8 cellular contexts compared by ENCODE assay signal in the genomic region with DNA sequence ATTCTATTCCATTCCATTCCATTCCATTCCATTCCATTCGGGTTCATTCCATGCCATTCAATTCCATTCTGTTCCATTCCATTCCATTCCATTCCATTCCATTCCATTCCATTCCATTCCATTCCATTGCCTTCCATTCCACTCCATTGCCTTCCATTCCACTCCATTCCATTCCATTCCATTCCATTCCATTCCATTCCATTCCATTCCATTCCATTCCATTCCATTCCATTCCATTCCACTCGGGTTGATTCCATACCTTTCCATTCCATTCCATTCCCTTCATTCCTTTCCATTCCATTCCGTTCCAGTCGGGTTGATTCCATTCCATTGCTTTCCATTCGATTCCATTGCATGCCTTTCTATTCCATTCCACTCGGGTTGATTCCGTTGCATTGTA.
DNase-seq lines count a peak whose midpoint lies in the region; ATAC-seq and TF ChIP-seq lines count a peak whose summit lies in the region.
"Not testable (repeated sequence)": the region's sequence is repeated elsewhere in the genome, so short reads cannot be mapped to it uniquely, and the experiment has no call there.

No MANE protein-coding gene starts in this region.

- H3K27me3 Mint-ChIP-seq in T-helper 17 cell: not testable (repeated sequence)

- WGBS in gastroesophageal sphincter (ENCODE audit: low coverage in 1 of 2), 2 donors: 52 to 55% methylated on average over 6 to 7 of the region's 7 CpGs
- WGBS in liver: 50% methylated on average over 7 of the region's 7 CpGs

- H3K36me3 Mint-ChIP-seq in T-helper 17 cell (ENCODE audit: low read depth): not testable (repeated sequence)

- H3K4me1 ChIP-seq in gastroesophageal sphincter; liver (ENCODE audit: control insufficient read depth in 4 of 4, insufficient read depth in 4 of 4, low read length in 3 of 4); upper lobe of right lung: not testable (repeated sequence)

- ATAC-seq in GM18517 (IDR thresholded peaks at IDR 0.05; ENCODE audit: unreplicated experiment): peak; percentile 33
- peak; percentile 34 for ATAC-seq in GM21717 (IDR thresholded peaks at IDR 0.05; ENCODE audit: unreplicated experiment)
- ATAC-seq in HG03196 (IDR thresholded peaks at IDR 0.05; ENCODE audit: unreplicated experiment): peak; percentile 32
- peak; percentile 24 for ATAC-seq in T-helper 17 cell
- ATAC-seq in gastroesophageal sphincter: peak; percentile 52
- ATAC-seq in omental fat pad (ENCODE audit: low FRiP score): peak; percentile 58
- ATAC-seq in upper lobe of right lung: peak; percentile 57

- not testable (repeated sequence) for TF ChIP-seq RAD21 in liver (IDR thresholded peaks at IDR 0.05)

- not testable (repeated sequence) for TF ChIP-seq POLR2A in gastroesophageal sphincter (IDR thresholded peaks at IDR 0.05)

- not testable (repeated sequence) for H3K4me3 ChIP-seq in gastroesophageal sphincter, upper lobe of right lung
- peak overlapping the region in 2 of 3 donors; percentile 11 to 29 for H3K4me3 ChIP-seq in liver (ENCODE audit: low read depth in 1 of 3, low read length in 3 of 3)

- not testable (repeated sequence) for H3K9ac ChIP-seq in liver (ENCODE audit: low read depth in 1 of 2, low read length in 2 of 2)

- not testable (repeated sequence) for DNase-seq in T-helper 17 cell; omental fat pad (ENCODE audit: low spot score); upper lobe of right lung

- not testable (repeated sequence) for H3K27ac ChIP-seq in gastroesophageal sphincter; liver (ENCODE audit: low read depth in 1 of 2, low read length in 2 of 2); upper lobe of right lung

- H3K4me3 Mint-ChIP-seq in T-helper 17 cell: not testable (repeated sequence)

- H3K9me3 ChIP-seq in T-helper 17 cell (ENCODE audit: control insufficient read depth, low read length, poor library complexity, severe bottlenecking): peaks cover 26% of the 10 kb centered on the region
- peaks cover 0 to 27% (median 0%) of the 10 kb centered on the region in 3 donors for H3K9me3 ChIP-seq in gastroesophageal sphincter
- peaks cover 3 to 28% (median 24%) of the 10 kb centered on the region in 4 donors for H3K9me3 ChIP-seq in liver (ENCODE audit: control insufficient read depth in 4 of 4, low read length in 3 of 4)
- H3K9me3 ChIP-seq in upper lobe of right lung: peaks cover 24% of the 10 kb centered on the region

- not testable (repeated sequence) for H3K4me1 Mint-ChIP-seq in T-helper 17 cell

- H3K36me3 ChIP-seq in gastroesophageal sphincter; liver (ENCODE audit: control insufficient read depth in 4 of 4, insufficient read depth in 3 of 4, low read depth in 1 of 4, low read length in 3 of 4); upper lobe of right lung: not testable (repeated sequence)

- not testable (repeated sequence) for TF ChIP-seq CTCF in gastroesophageal sphincter (IDR thresholded peaks at IDR 0.05); liver (IDR thresholded peaks at IDR 0.05; ENCODE audit: low read depth, low read length, missing input control); omental fat pad (IDR thresholded peaks at IDR 0.05); upper lobe of right lung (IDR thresholded peaks at IDR 0.05)

- not testable (repeated sequence) for TF ChIP-seq EP300 in gastroesophageal sphincter (IDR thresholded peaks at IDR 0.05)

- H3K27me3 ChIP-seq in gastroesophageal sphincter; liver (ENCODE audit: control insufficient read depth in 4 of 4, insufficient read depth in 4 of 4, low read length in 3 of 4); upper lobe of right lung: not testable (repeated sequence)

- H3K27ac Mint-ChIP-seq in T-helper 17 cell: not testable (repeated sequence)

- intact Hi-C loops in upper lobe of right lung (cut with DNase I): not testable (repeated sequence)
